ENCODE assay signal across 16 cellular contexts in genomic region chr4:126733301-126733700, GRCh38.
"Had no signal": no experiment of that assay in that cellular context is flagged by ENCODE, and none has a peak within 500 bp of the region (broad histone marks: within the 10 kb centered on the region; RNA-seq: fewer than 3 reads in every experiment).

No MANE protein-coding gene starts in this region.

- H3K27me3 ChIP-seq: ovary had no signal

- H3K27ac ChIP-seq: epithelial cell of prostate, lower lobe of right lung, ovary, WERI-Rb-1 had no signal

- ATAC-seq: activated CD8-positive, alpha-beta T cell treated with anti-CD3 and anti-CD28 coated beads for 36 hours; activated T-cell treated with anti-CD3 and anti-CD28 coated beads, Interleukin-2, amount 50 U/mL, for 72 hours; left cardiac atrium; lower lobe of right lung had no signal

- H3K4me3 ChIP-seq: lower lobe of right lung, ovary had no signal

- DNase-seq: activated CD4-positive, alpha-beta T cell treated with anti-CD3 and anti-CD28 coated beads for 4 hours; activated CD8-positive, alpha-beta memory T cell treated with anti-CD3 and anti-CD28 coated beads, Interleukin-2, amount 50 U/mL, for 4 hours; activated CD8-positive, alpha-beta T cell treated with anti-CD3 and anti-CD28 coated beads for 36 hours; activated naive CD4-positive, alpha-beta T cell; activated T-cell treated with anti-CD3 and anti-CD28 coated beads, Interleukin-2, amount 50 U/mL, for 72 hours; caudate nucleus; cortex of kidney; effector CD8-positive, alpha-beta T cell; left cardiac atrium; lower lobe of right lung; ovary; stimulated activated CD4-positive, alpha-beta T cell treated with anti-CD3 and anti-CD28 coated beads, Interleukin-2, amount 100 ng/mL, for 48 hours; stimulated activated naive CD4-positive, alpha-beta T cell treated with Interleukin-2 at 50 U/mL for 16 hours; trophoblast cell; WERI-Rb-1 had no signal

- H3K36me3 ChIP-seq: lower lobe of right lung, ovary, WERI-Rb-1 had no signal

- H3K4me1 ChIP-seq: lower lobe of right lung had no signal

- H3K9me3 ChIP-seq: lower lobe of right lung, ovary had no signal
